ENCODE assay signal across 11 cellular contexts in the genomic region with DNA sequence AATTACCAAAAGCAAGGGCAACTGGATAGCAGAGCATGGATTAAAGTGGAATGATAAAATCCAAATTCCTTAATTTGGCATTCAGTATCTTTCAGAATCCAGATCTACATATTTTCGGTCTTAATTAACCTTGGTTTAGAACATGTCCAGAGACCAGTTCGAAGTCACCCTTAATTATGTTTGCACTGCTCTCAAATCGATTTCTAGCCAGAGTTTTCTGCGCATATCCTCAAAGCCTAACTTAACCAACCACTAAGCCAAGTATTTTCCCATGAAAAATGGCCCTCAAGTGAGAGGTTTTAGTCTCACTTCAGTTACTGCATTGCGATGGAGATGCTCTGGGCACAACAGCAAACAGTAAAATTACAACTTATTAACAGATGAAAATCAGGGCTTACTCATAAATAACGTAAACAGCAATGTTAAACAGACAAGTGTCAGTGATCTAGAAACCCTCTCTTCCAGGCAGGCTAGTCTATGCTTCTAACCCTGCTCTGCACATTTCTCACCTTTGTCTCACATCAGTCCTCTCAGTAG. TPM values are rescaled to one million over a fixed set of nuclear protein-coding genes. Genes with fewer than 3 reads are reported as not detected.
DNase-seq lines count a peak whose midpoint lies in the region; ATAC-seq and TF ChIP-seq lines count a peak whose summit lies in the region.
"Had no signal": no experiment of that assay in that cellular context is flagged by ENCODE, and none has a peak within 500 bp of the region (broad histone marks: within the 10 kb centered on the region; RNA-seq: fewer than 3 reads in every experiment).

No MANE protein-coding gene starts in this region.

- POLR2A ChIA-PET in AG04449 (lab: Yijun Ruan, JAX): interaction anchor here (0.7 to 1.2 kb wide), 3 partner anchors 62 to 117 kb away, joined by 3 to 4 read pairs (median 3); no protein-coding TSS in a partner anchor

- H3K27me3 ChIP-seq in HUES64 (ENCODE audit: insufficient read depth, low read length) (no peaks in the 10 kb centered on the region), mammary epithelial cell (ENCODE audit: insufficient read depth, low read length) (no peaks in the 10 kb centered on the region)

- peaks cover 33% of the 10 kb centered on the region for H4K20me1 ChIP-seq in mammary epithelial cell (ENCODE audit: insufficient read depth, low read length)

- CTCF ChIA-PET in AG04449 (lab: Yijun Ruan, JAX): interaction anchor here (0.9 to 1.9 kb wide), 7 partner anchors 13 to 146 kb away, joined by 3 to 18 read pairs (median 4); no protein-coding TSS in a partner anchor
- CTCF ChIA-PET in mammary epithelial cell (lab: Charles Lee; ENCODE audit: low non-redundant PET): no interaction called here

- peaks cover 40% of the 10 kb centered on the region for H3K4me1 Mint-ChIP-seq in memory B cell

- intact Hi-C loops in mammary epithelial cell (cut with micrococcal nuclease): loop anchor here (2.0 to 5.0 kb wide), 2 partner anchors 19 to 72 kb away; no protein-coding TSS in a partner anchor

- ATAC-seq in memory B cell (ENCODE audit: low read depth) (no peak), GM19351 (IDR thresholded peaks at IDR 0.05; ENCODE audit: unreplicated experiment) (no peak)
- ATAC-seq: esophagus mucosa had no signal

- H3K4me1 ChIP-seq in HUES64 (ENCODE audit: insufficient read depth, low read length) (peaks cover 58% of the 10 kb centered on the region), mammary epithelial cell (ENCODE audit: insufficient read depth, low read length) (peaks cover 9% of the 10 kb centered on the region)

- H3K27ac ChIP-seq in HUES64 (ENCODE audit: low read depth, low read length) (no peak overlapping the region), mammary epithelial cell (ENCODE audit: insufficient read depth, low read depth, low read length) (peak overlapping the region; percentile 47)

- H3K9me3 Mint-ChIP-seq in memory B cell: no peaks in the 10 kb centered on the region
- H3K9me3 Mint-ChIP-seq: CD8-positive, alpha-beta memory T cell had no signal

- no peak for TF ChIP-seq CTCF in AG04449 (IDR thresholded peaks at IDR 0.05; ENCODE audit: insufficient read depth, low read length, missing control alignments)
- no peak for TF ChIP-seq CTCF in mammary epithelial cell (conservative IDR thresholded peaks at IDR 0.05 in 1 of 2, IDR thresholded peaks at IDR 0.05 in 1 of 2; ENCODE audit: extremely low read depth in 1 of 2, insufficient read depth in 1 of 2, low read depth in 1 of 2, low read length in 2 of 2)

- H3K9me3 ChIP-seq in HUES64 (ENCODE audit: insufficient read depth, low read depth, low read length): no peaks in the 10 kb centered on the region
- no peaks in the 10 kb centered on the region for H3K9me3 ChIP-seq in mammary epithelial cell (replicated peaks; ENCODE audit: insufficient read depth, low read length)

- no peak overlapping the region for H3K4me3 Mint-ChIP-seq in memory B cell

- H3K36me3 ChIP-seq in HUES64 (ENCODE audit: insufficient read depth, low read length) (no peaks in the 10 kb centered on the region; the same call in 1 of the 2 replicates), mammary epithelial cell (ENCODE audit: insufficient read depth, low read length) (no peaks in the 10 kb centered on the region)

- H3K4me3 ChIP-seq in AG04449 (ENCODE audit: low read depth, low read length) (peak overlapping the region; percentile 92), HUES64 (ENCODE audit: low read length) (peak overlapping the region; percentile 100; the same call in 1 of the 2 replicates), mammary epithelial cell (replicated peaks in 1 of 3; ENCODE audit: insufficient read depth in 1 of 3, low read depth in 2 of 3, low read length in 3 of 3) (peak overlapping the region; percentile 26 to 100 (median 98))

- no peaks in the 10 kb centered on the region for H3K27me3 Mint-ChIP-seq in memory B cell

- in situ Hi-C loops in mammary epithelial cell (cut with MboI; ENCODE audit: low sequenced_read_pairs in 2 of 2): loop anchor here in 1 of 2 donors (10.0 kb wide), 1 partner anchor 109 kb away; no protein-coding TSS in a partner anchor

- dilution Hi-C loops in mammary epithelial cell (cut with HindIII; ENCODE audit: low sequenced_read_pairs): no loop called here

- WGBS in HUES64: 82% methylated on average over 6 of the region's 6 CpGs
- 31% methylated on average over 6 of the region's 6 CpGs for WGBS in mammary epithelial cell (ENCODE audit: low coverage, missing lambda C conversion rate)

- no peak overlapping the region for H2AFZ ChIP-seq in mammary epithelial cell (ENCODE audit: low read depth, low read length)

- peaks cover 93% of the 10 kb centered on the region for H3K79me2 ChIP-seq in mammary epithelial cell (ENCODE audit: insufficient read depth, low read length)

- H3K9ac ChIP-seq in HUES64 (ENCODE audit: low read depth, low read length): no peak overlapping the region
- H3K9ac ChIP-seq in mammary epithelial cell (ENCODE audit: insufficient read depth, low read length): peak overlapping the region; percentile 28

- no TSS peak for BruUV-seq in mammary epithelial cell (replicated peaks; lab: Mats Ljungman, UMichigan)

- H3K27ac Mint-ChIP-seq in memory B cell: peak overlapping the region; percentile 54

- H3K4me2 ChIP-seq in mammary epithelial cell (ENCODE audit: insufficient read depth, low read depth, low read length): peak overlapping the region; percentile 87

- peaks cover 1% of the 10 kb centered on the region for H3K36me3 Mint-ChIP-seq in memory B cell

- no peak for DNase-seq in AG04449 (ENCODE audit: low read depth, low spot score)
- no peak for DNase-seq in mammary epithelial cell
- no peak for DNase-seq in memory B cell (ENCODE audit: low spot score in 2 of 2)
- no peak for DNase-seq in SK-N-DZ (ENCODE audit: low spot score)
- DNase-seq in NOMO-1 treated with DMSO at 0.1 percent for 48 hours (lab: John Stamatoyannopoulos, UW; ENCODE audit: unreplicated experiment): no peak
- DNase-seq in HT-29 (ENCODE audit: low spot score): no peak
- DNase-seq: activated effector memory CD4-positive, alpha-beta T cell treated with anti-CD3 and anti-CD28 coated beads, Interleukin-2, amount 50 U/mL, for 16 hours; CD8-positive, alpha-beta memory T cell had no signal

RNA-seq across cellular contexts. Expression of gene RTN4, which starts 4.5 kb away (rescaled TPM):
- polyA plus RNA-seq in HUES64 (2013, experiment 1 of 2): 169 TPM
- polyA plus RNA-seq in HUES64 (2013, experiment 2 of 2): 178 TPM
- total RNA-seq in mammary epithelial cell: 100 to 1,000 TPM; 222 to 401 TPM
- polyA plus RNA-seq in mammary epithelial cell: 278 TPM
- 718 TPM for polyA minus RNA-seq in mammary epithelial cell
- 167 and 176 TPM in 2 replicates for polyA plus RNA-seq in SK-N-DZ (2014; cell fraction: cytosol; rRNA removed)
- polyA plus RNA-seq in SK-N-DZ (2014; cell fraction: nucleus; rRNA removed): 101 and 109 TPM in 2 replicates
- 117 and 138 TPM in 2 replicates for total RNA-seq in HT-29 (2014; rRNA removed; shearing (Covaris generic))
